15 cellular contexts compared by ENCODE assay signal in genomic region chr2:33929467-33929866, GRCh38.
DNase-seq lines count a peak whose midpoint lies in the region; ATAC-seq and TF ChIP-seq lines count a peak whose summit lies in the region.
"Had no signal": no experiment of that assay in that cellular context is flagged by ENCODE, and none has a peak within 500 bp of the region (broad histone marks: within the 10 kb centered on the region; RNA-seq: fewer than 3 reads in every experiment).

No MANE protein-coding gene starts in this region.

- H3K27me3 ChIP-seq in transverse colon (no peaks in the 10 kb centered on the region), dorsolateral prefrontal cortex (no peaks in the 10 kb centered on the region)

- TF ChIP-seq CTCF in transverse colon (IDR thresholded peaks at IDR 0.05) (no peak), dorsolateral prefrontal cortex (IDR thresholded peaks at IDR 0.05 in 54 of 56, conservative IDR thresholded peaks at IDR 0.05 in 2 of 56; ENCODE audit: low read depth in 1 of 56, partially characterized antibody in 56 of 56) (no peak)

- no peak for DNase-seq in transverse colon
- no peak for DNase-seq in stimulated activated CD4-positive, alpha-beta T cell treated with anti-CD3 and anti-CD28 coated beads, Interleukin-12 subunit alpha, Interleukin-12 subunit beta, amount 100 ng/mL, for 4 hours
- no peak for DNase-seq in GOT3 (lab: John Stamatoyannopoulos, UW)
- no peak for DNase-seq in dorsolateral prefrontal cortex
- DNase-seq: activated naive CD8-positive, alpha-beta T cell treated with anti-CD3 and anti-CD28 coated beads for 36 hours; CD8-positive, alpha-beta T cell; midbrain; stimulated activated CD4-positive, alpha-beta T cell treated with anti-CD3 and anti-CD28 coated beads, Interleukin-1b, Interleukin-23, amount 100 ng/mL, for 48 hours; stimulated activated naive CD4-positive, alpha-beta T cell; T1000 had no signal

- no peaks in the 10 kb centered on the region for H3K36me3 ChIP-seq in transverse colon

- 76 to 79% methylated on average over 4 of the region's 4 CpGs for whole genome bisulfite sequencing in transverse colon (ENCODE audit: low coverage in 1 of 2), 2 donors

- H3K9me3 ChIP-seq in transverse colon = no peaks in the 10 kb centered on the region

- ATAC-seq in GM19025 (IDR thresholded peaks at IDR 0.05; ENCODE audit: low read depth, unreplicated experiment) (peak; percentile 86), GM21737 (IDR thresholded peaks at IDR 0.05; ENCODE audit: unreplicated experiment) (peak; percentile 93), HG03135 (IDR thresholded peaks at IDR 0.05; ENCODE audit: unreplicated experiment) (peak; percentile 87)
- ATAC-seq: CD8-positive, alpha-beta T cell; Panc1 had no signal

- intact Hi-C loops in transverse colon (cut with DNase I; ENCODE audit: low total_unique reads) = no loop called here
- intact Hi-C loops in dorsolateral prefrontal cortex (cut with DNase I) = no loop called here

- TF ChIP-seq POLR2A in transverse colon (IDR thresholded peaks at IDR 0.05) = no peak

- in situ Hi-C loops in transverse colon (cut with MboI; ENCODE audit: low pct_ligation_motif_present in 1 of 4, low pct_unique_long_range_greater_than_20kb in 1 of 4, low sequenced_read_pairs in 3 of 4) = no loop called here

- H3K4me3 ChIP-seq in transverse colon (no peak overlapping the region), dorsolateral prefrontal cortex (no peak overlapping the region)

- H3K27ac ChIP-seq in transverse colon (no peak overlapping the region), dorsolateral prefrontal cortex (no peak overlapping the region)
- H3K27ac ChIP-seq: parathyroid adenoma had no signal

- no peak for TF ChIP-seq EP300 in transverse colon (IDR thresholded peaks at IDR 0.05; ENCODE audit: low read depth)

- no peaks in the 10 kb centered on the region for H3K4me1 ChIP-seq in transverse colon
- H3K4me1 ChIP-seq: parathyroid adenoma had no signal
